Comparison of ENCODE assay signal across 39 cellular contexts in genomic region chr4:54967289-54967688, GRCh38.
"Had no signal": no experiment of that assay in that cellular context is flagged by ENCODE, and none has a peak within 500 bp of the region (broad histone marks: within the 10 kb centered on the region; RNA-seq: fewer than 3 reads in every experiment).

No MANE protein-coding gene starts in this region.

- H3K27ac Mint-ChIP-seq: activated B cell treated with CpG ODN at 0.5 μM for 24 hours; activated CD4-positive, alpha-beta memory T cell treated with anti-CD3 and anti-CD28 coated beads for 36 hours; activated CD4-positive, alpha-beta T cell treated with anti-CD3 and anti-CD28 coated beads, Interleukin-2, amount 10 ng/mL, durations not matched to agents 24 days and 14 days; activated CD8-positive, alpha-beta T cell treated with anti-CD3 and anti-CD28 coated beads for 36 hours; activated naive CD4-positive, alpha-beta T cell treated with anti-CD3 and anti-CD28 coated beads, Interleukin-2, amount 50 U/mL, for 72 hours; activated naive CD8-positive, alpha-beta T cell treated with anti-CD3 and anti-CD28 coated beads for 36 hours; activated T-cell treated with anti-CD3 and anti-CD28 coated beads, Interleukin-2, amount 50 U/mL, for 72 hours; activated T-helper 1 cell treated with anti-CD3 and anti-CD28 coated beads, Interleukin-12 subunit alpha, Interleukin-12 subunit beta, Interleukin-2, Interleukin-4 antibody, amounts not matched to agents 30 ng/mL and 10 ng/mL and 1 ng/mL, durations not matched to agents 14 hours and 24 hours and 36 hours; activated T-helper 17 cell treated with anti-CD3 and anti-CD28 coated beads, Interleukin-2, amount 50 U/mL, for 72 hours; T-helper 1 cell treated with Interleukin-12 subunit alpha and Interleukin-12 subunit beta and Interleukin-4 antibody, amounts not matched to agents 30 μg/mL and 1 μg/mL, for 36 hours; T-helper 2 cell treated with Interferon-gamma antibody and Interleukin-4, amounts not matched to agents 5 μg/mL and 100 μg/mL, for 36 hours had no signal

- H3K36me3 Mint-ChIP-seq: activated CD4-positive, alpha-beta memory T cell treated with anti-CD3 and anti-CD28 coated beads for 36 hours; activated naive CD4-positive, alpha-beta T cell treated with anti-CD3 and anti-CD28 coated beads, Interleukin-2, amount 50 U/mL, for 72 hours; activated naive CD8-positive, alpha-beta T cell treated with anti-CD3 and anti-CD28 coated beads for 36 hours had no signal

- ATAC-seq: activated CD8-positive, alpha-beta T cell treated with anti-CD3 and anti-CD28 coated beads for 36 hours; activated naive CD4-positive, alpha-beta T cell treated with anti-CD3 and anti-CD28 coated beads, Interleukin-2, amount 50 U/mL, for 72 hours; activated T-cell treated with anti-CD3 and anti-CD28 coated beads, Interleukin-2, amount 50 U/mL, for 4 hours; activated T-cell treated with anti-CD3 and anti-CD28 coated beads, Interleukin-2, amount 50 U/mL, for 72 hours; activated T-helper 17 cell treated with anti-CD3 and anti-CD28 coated beads, Interleukin-2, amount 50 U/mL, for 72 hours; body of pancreas had no signal

- H3K4me1 Mint-ChIP-seq: activated B cell treated with CpG ODN at 0.5 μM for 24 hours; activated CD4-positive, alpha-beta T cell treated with anti-CD3 and anti-CD28 coated beads, Interleukin-2, amount 10 ng/mL, durations not matched to agents 24 days and 14 days; activated T-helper 17 cell treated with anti-CD3 and anti-CD28 coated beads, Interleukin-2, amount 50 U/mL, for 72 hours; central memory CD8-positive, alpha-beta T cell had no signal

- H3K36me3 ChIP-seq: adrenal gland, brain microvascular endothelial cell, breast epithelium, cardiac muscle cell had no signal

- H3K4me1 ChIP-seq: adrenal gland, body of pancreas, breast epithelium had no signal

- H3K27me3 ChIP-seq: adrenal gland, body of pancreas, brain microvascular endothelial cell, breast epithelium had no signal

- H3K4me3 Mint-ChIP-seq: activated B cell treated with CpG ODN at 0.5 μM for 24 hours; activated CD4-positive, alpha-beta memory T cell treated with anti-CD3 and anti-CD28 coated beads for 36 hours; activated CD4-positive, alpha-beta T cell treated with anti-CD3 and anti-CD28 coated beads, Interleukin-2, amount 10 ng/mL, durations not matched to agents 24 days and 14 days; activated CD8-positive, alpha-beta T cell treated with anti-CD3 and anti-CD28 coated beads for 36 hours; activated naive CD8-positive, alpha-beta T cell treated with anti-CD3 and anti-CD28 coated beads for 36 hours; activated T-cell treated with anti-CD3 and anti-CD28 coated beads, Interleukin-2, amount 50 U/mL, for 4 hours; activated T-cell treated with anti-CD3 and anti-CD28 coated beads, Interleukin-2, amount 50 U/mL, for 72 hours; activated T-helper 1 cell treated with anti-CD3 and anti-CD28 coated beads, Interleukin-12 subunit alpha, Interleukin-12 subunit beta, Interleukin-2, Interleukin-4 antibody, amounts not matched to agents 30 ng/mL and 10 ng/mL and 1 ng/mL, durations not matched to agents 14 hours and 24 hours and 36 hours; activated T-helper 17 cell treated with anti-CD3 and anti-CD28 coated beads, Interleukin-2, amount 50 U/mL, for 72 hours; central memory CD8-positive, alpha-beta T cell; T-helper 1 cell treated with Interleukin-12 subunit alpha and Interleukin-12 subunit beta and Interleukin-4 antibody, amounts not matched to agents 30 μg/mL and 1 μg/mL, for 36 hours; T-helper 2 cell treated with Interferon-gamma antibody and Interleukin-4, amounts not matched to agents 5 μg/mL and 100 μg/mL, for 36 hours had no signal

- H3K27ac ChIP-seq: adrenal gland, body of pancreas, brain microvascular endothelial cell, breast epithelium, cardiac muscle cell, VCaP had no signal

- H3K4me3 ChIP-seq: adrenal gland, body of pancreas, breast epithelium, cardiac muscle cell had no signal

- DNase-seq: activated B cell treated with CpG ODN at 0.5 μM for 24 hours; activated CD4-positive, alpha-beta memory T cell treated with anti-CD3 and anti-CD28 coated beads for 36 hours; activated CD4-positive, alpha-beta T cell treated with anti-CD3 and anti-CD28 coated beads for 4 hours; activated CD4-positive, alpha-beta T cell treated with anti-CD3 and anti-CD28 coated beads, Interleukin-2, amount 50 U/mL, for 1 hour; activated CD4-positive, alpha-beta T cell treated with anti-CD3 and anti-CD28 coated beads, Interleukin-2, amount 50 U/mL, for 4 hours; activated CD4-positive, CD25-positive, alpha-beta regulatory T cell treated with anti-CD3 and anti-CD28 coated beads, Interleukin-2, amount 50 U/mL, for 72 hours; activated CD8-positive, alpha-beta memory T cell treated with anti-CD3 and anti-CD28 coated beads, Interleukin-2, amount 50 U/mL, for 4 hours; activated CD8-positive, alpha-beta T cell treated with anti-CD3 and anti-CD28 coated beads for 36 hours; activated effector memory CD4-positive, alpha-beta T cell treated with anti-CD3 and anti-CD28 coated beads, Interleukin-2, amount 50 U/mL, for 16 hours; activated gamma-delta T cell treated with Interleukin-2 at 50 U/mL for 16 hours; activated naive CD4-positive, alpha-beta T cell; activated naive CD4-positive, alpha-beta T cell treated with anti-CD3 and anti-CD28 coated beads, Interleukin-2, amount 50 U/mL, for 16 hours; activated naive CD8-positive, alpha-beta T cell treated with anti-CD3 and anti-CD28 coated beads for 36 hours; activated T-cell treated with anti-CD3 and anti-CD28 coated beads for 4 hours; activated T-cell treated with anti-CD3 and anti-CD28 coated beads, Interleukin-2, amount 50 U/mL, for 1 hour; activated T-cell treated with anti-CD3 and anti-CD28 coated beads, Interleukin-2, amount 50 U/mL, for 4 hours; activated T-cell treated with anti-CD3 and anti-CD28 coated beads, Interleukin-2, amount 50 U/mL, for 72 hours; adrenal gland; amniotic stem cell; aorta; body of pancreas; brain microvascular endothelial cell; caudate nucleus; cerebellar nuclear complex; T-helper 1 cell; T-helper 2 cell; T-helper 9 cell had no signal

- H3K9me3 ChIP-seq: adrenal gland, body of pancreas, breast epithelium had no signal

- H3K9me3 Mint-ChIP-seq: activated B cell treated with CpG ODN at 0.5 μM for 24 hours; activated CD4-positive, alpha-beta memory T cell treated with anti-CD3 and anti-CD28 coated beads for 36 hours; activated CD4-positive, alpha-beta T cell treated with anti-CD3 and anti-CD28 coated beads, Interleukin-2, amount 10 ng/mL, durations not matched to agents 24 days and 14 days; activated CD8-positive, alpha-beta T cell treated with anti-CD3 and anti-CD28 coated beads for 36 hours; activated naive CD4-positive, alpha-beta T cell treated with anti-CD3 and anti-CD28 coated beads, Interleukin-2, amount 50 U/mL, for 72 hours; activated naive CD8-positive, alpha-beta T cell treated with anti-CD3 and anti-CD28 coated beads for 36 hours; activated T-cell treated with anti-CD3 and anti-CD28 coated beads, Interleukin-2, amount 50 U/mL, for 4 hours; activated T-helper 1 cell treated with anti-CD3 and anti-CD28 coated beads, Interleukin-12 subunit alpha, Interleukin-12 subunit beta, Interleukin-2, Interleukin-4 antibody, amounts not matched to agents 30 ng/mL and 10 ng/mL and 1 ng/mL, durations not matched to agents 14 hours and 24 hours and 36 hours; activated T-helper 17 cell treated with anti-CD3 and anti-CD28 coated beads, Interleukin-2, amount 50 U/mL, for 72 hours; central memory CD8-positive, alpha-beta T cell; T-helper 1 cell treated with Interleukin-12 subunit alpha and Interleukin-12 subunit beta and Interleukin-4 antibody, amounts not matched to agents 30 μg/mL and 1 μg/mL, for 36 hours; T-helper 2 cell treated with Interferon-gamma antibody and Interleukin-4, amounts not matched to agents 5 μg/mL and 100 μg/mL, for 36 hours had no signal

- FAIRE-seq: astrocyte, TTC549 had no signal

- H3K27me3 Mint-ChIP-seq: activated CD4-positive, alpha-beta memory T cell treated with anti-CD3 and anti-CD28 coated beads for 36 hours; activated T-helper 17 cell treated with anti-CD3 and anti-CD28 coated beads, Interleukin-2, amount 50 U/mL, for 72 hours; central memory CD8-positive, alpha-beta T cell had no signal
